Comparison of ENCODE assay signal across 17 cellular contexts in the genomic region with DNA sequence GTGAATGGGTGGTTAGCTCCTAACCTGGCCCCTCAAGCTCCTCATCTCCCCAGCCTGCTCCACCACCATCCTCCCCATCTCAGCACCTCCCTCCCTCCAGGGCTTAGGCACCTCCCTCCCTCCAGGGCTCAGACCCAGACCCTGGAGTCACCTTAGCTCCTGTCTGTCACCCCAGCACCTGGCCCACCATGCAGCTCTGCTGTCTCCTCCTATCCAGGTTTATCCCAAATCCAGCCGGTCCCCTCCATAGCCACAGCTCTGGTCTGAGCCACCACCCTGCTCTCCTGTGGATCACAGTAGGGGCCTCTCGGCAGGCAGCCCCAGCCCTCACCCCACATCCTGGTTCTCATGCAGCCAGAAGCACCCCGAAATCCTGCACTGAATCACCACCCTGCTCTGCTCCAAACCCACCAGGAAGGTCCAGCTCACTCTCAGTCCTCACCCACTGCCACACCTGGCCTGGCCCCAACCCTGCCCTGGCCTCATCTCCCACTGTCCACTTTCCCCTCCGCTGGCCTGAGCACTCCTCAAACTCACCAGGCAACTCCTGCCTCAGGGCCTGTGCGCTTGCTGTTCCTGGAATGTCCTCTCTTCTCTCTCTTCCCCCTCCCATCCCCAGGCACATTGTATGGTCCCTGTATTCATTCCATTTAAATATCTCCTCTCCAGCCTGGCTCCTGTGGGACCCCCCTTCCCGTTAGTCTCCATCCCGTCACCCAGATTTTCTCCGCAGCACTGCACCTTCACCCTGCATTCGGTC.
DNase-seq lines count a peak whose midpoint lies in the region; ATAC-seq and TF ChIP-seq lines count a peak whose summit lies in the region.
"Had no signal": no experiment of that assay in that cellular context is flagged by ENCODE, and none has a peak within 500 bp of the region (broad histone marks: within the 10 kb centered on the region; RNA-seq: fewer than 3 reads in every experiment).

No MANE protein-coding gene starts in this region.

- H3K27ac ChIP-seq in ectodermal cell (ENCODE audit: insufficient read depth, low read depth, low read length, poor library complexity, severe bottlenecking) (peak overlapping the region; percentile 47), mesodermal cell (ENCODE audit: low read depth, low read length, severe bottlenecking) (peak overlapping the region; percentile 30), brain microvascular endothelial cell (no peak overlapping the region)
- H3K27ac ChIP-seq: BLaER1 treated with 17β-estradiol and CSF1 and Interleukin-3, amounts not matched to agents 10 nM and 100 nM; HL-60 had no signal

- peaks cover 9% of the 10 kb centered on the region for H3K4me1 Mint-ChIP-seq in progenitor cell of endocrine pancreas (ENCODE audit: low read depth)

- no peaks in the 10 kb centered on the region for H3K9me3 Mint-ChIP-seq in progenitor cell of endocrine pancreas (ENCODE audit: low read depth)

- TF ChIP-seq CTCF in progenitor cell of endocrine pancreas (IDR thresholded peaks at IDR 0.05; ENCODE audit: unreplicated experiment), result no peak
- no peak for TF ChIP-seq CTCF in brain microvascular endothelial cell (IDR thresholded peaks at IDR 0.05; ENCODE audit: low read depth, low read length, missing control alignments)

- in situ Hi-C loops in brain microvascular endothelial cell (cut with HindIII; ENCODE audit: low pct_ligation_motif_present, low sequenced_read_pairs), result no loop called here

- H3K27me3 ChIP-seq in ectodermal cell (ENCODE audit: control insufficient read depth, insufficient read depth, low read length, poor library complexity, severe bottlenecking) (peaks cover 4% of the 10 kb centered on the region), brain microvascular endothelial cell (replicated peaks) (no peaks in the 10 kb centered on the region)

- no peak for ATAC-seq in HG03521 (IDR thresholded peaks at IDR 0.05; ENCODE audit: unreplicated experiment)

- H3K36me3 ChIP-seq in ectodermal cell (ENCODE audit: control insufficient read depth, insufficient read depth, low read length) (no peaks in the 10 kb centered on the region), mesodermal cell (ENCODE audit: control insufficient read depth, insufficient read depth, low read length) (no peaks in the 10 kb centered on the region), brain microvascular endothelial cell (replicated peaks) (no peaks in the 10 kb centered on the region)
- H3K36me3 ChIP-seq: BLaER1 treated with 17β-estradiol and CSF1 and Interleukin-3, amounts not matched to agents 10 nM and 100 nM had no signal

- H3K36me3 Mint-ChIP-seq in progenitor cell of endocrine pancreas (ENCODE audit: insufficient read depth), result no peaks in the 10 kb centered on the region

- peak; percentile 4 for DNase-seq in M059J (ENCODE audit: low read depth)
- DNase-seq in progenitor cell of endocrine pancreas (ENCODE audit: low spot score, unreplicated experiment), result no peak
- no peak for DNase-seq in activated CD4-positive, alpha-beta T cell treated with anti-CD3 and anti-CD28 coated beads, Interleukin-2, amount 50 U/mL, for 1 hour
- no peak for DNase-seq in brain microvascular endothelial cell
- no peak for DNase-seq in AML-193 (lab: John Stamatoyannopoulos, UW)
- DNase-seq: COR-L47; NCI-H1092; NCI-H1694 treated with DMSO at 0.1 percent for 48 hours; NCI-H345; NCI-H69; NK-92 treated with Interleukin-12 subunit alpha and Interleukin-12 subunit beta, amount 100 ng/mL, for 24 hours had no signal

- H3K4me1 ChIP-seq in ectodermal cell (ENCODE audit: control insufficient read depth, insufficient read depth, low read length) (peaks cover 15% of the 10 kb centered on the region), mesodermal cell (ENCODE audit: control insufficient read depth, insufficient read depth, low read length, poor library complexity, severe bottlenecking) (peaks cover 5% of the 10 kb centered on the region)

- whole genome bisulfite sequencing in ectodermal cell, 2 experiments, result 72 to 74% methylated on average over 9 of the region's 9 CpGs
- WGBS in mesodermal cell (ENCODE audit: insufficient coverage in 2 of 2), 2 experiments, result 81 to 90% methylated on average over 8 to 9 of the region's 9 CpGs

- no peak overlapping the region for H3K4me3 ChIP-seq in ectodermal cell (ENCODE audit: insufficient read depth, low read depth, low read length)
- H3K4me3 ChIP-seq in mesodermal cell (ENCODE audit: extremely low read depth, insufficient read depth, low read length, poor library complexity, severe bottlenecking), result no peak overlapping the region
- H3K4me3 ChIP-seq in brain microvascular endothelial cell (ENCODE audit: low read depth, low read length), result no peak overlapping the region
- H3K4me3 ChIP-seq: BLaER1 treated with 17β-estradiol and CSF1 and Interleukin-3, amounts not matched to agents 10 nM and 100 nM; K562 had no signal

- peaks cover 13% of the 10 kb centered on the region for H3K27me3 Mint-ChIP-seq in progenitor cell of endocrine pancreas

- peak overlapping the region; percentile 18 for H3K27ac Mint-ChIP-seq in progenitor cell of endocrine pancreas

- no peak overlapping the region for H3K4me3 Mint-ChIP-seq in progenitor cell of endocrine pancreas (ENCODE audit: low read depth)

- H3K9me3 ChIP-seq in ectodermal cell (ENCODE audit: control insufficient read depth, low read length), result no peaks in the 10 kb centered on the region
- no peaks in the 10 kb centered on the region for H3K9me3 ChIP-seq in mesodermal cell (ENCODE audit: control insufficient read depth, low read length)
- H3K9me3 ChIP-seq: BLaER1 treated with 17β-estradiol and CSF1 and Interleukin-3, amounts not matched to agents 10 nM and 100 nM had no signal
